In genomic region chr15:50563756-50564155, GRCh38 we compare ENCODE assay signal across 22 cellular contexts. TPM values are rescaled to one million over a fixed set of nuclear protein-coding genes. Genes with fewer than 3 reads are reported as not detected.
"Had no signal": no experiment of that assay in that cellular context is flagged by ENCODE, and none has a peak within 500 bp of the region (broad histone marks: within the 10 kb centered on the region; RNA-seq: fewer than 3 reads in every experiment).

No MANE protein-coding gene starts in this region.

- H3K27me3 Mint-ChIP-seq: effector memory CD8-positive, alpha-beta T cell; T-helper 17 cell had no signal

- H3K27ac Mint-ChIP-seq: T-helper 17 cell, WTC11 had no signal

- H3K27me3 ChIP-seq: stomach, testis, upper lobe of left lung had no signal

- H3K36me3 Mint-ChIP-seq: natural killer cell had no signal

- H3K4me1 Mint-ChIP-seq: WTC11 had no signal

- H3K4me3 ChIP-seq: stomach, testis, upper lobe of left lung had no signal

- H3K4me1 ChIP-seq: stomach, testis, upper lobe of left lung had no signal

- ATAC-seq: effector memory CD8-positive, alpha-beta T cell; SK-N-SH treated with all-trans-retinoic acid at 6 μM for 48 hours; T-helper 17 cell; WTC11 had no signal

- H3K27ac ChIP-seq: stomach, testis, upper lobe of left lung had no signal

- DNase-seq: activated gamma-delta T cell; dermis blood vessel endothelial cell; effector memory CD8-positive, alpha-beta T cell; foreskin melanocyte; head of caudate nucleus; mesendoderm; natural killer cell; nucleus accumbens; posterior cingulate gyrus; retina; SHP77 treated with DMSO at 0.1 percent for 48 hours; stimulated activated CD4-positive, alpha-beta T cell treated with anti-CD3 and anti-CD28 coated beads, Interleukin-4, amount 100 ng/mL, for 1 hour; stomach; T-helper 17 cell; testis; upper lobe of left lung had no signal

- H3K9me3 Mint-ChIP-seq: effector memory CD8-positive, alpha-beta T cell; natural killer cell; WTC11 had no signal

- H3K4me3 Mint-ChIP-seq: effector memory CD8-positive, alpha-beta T cell; natural killer cell; T-helper 17 cell; WTC11 had no signal

RNA-seq across cellular contexts. Expression of gene USP50, which starts 17.3 kb away (rescaled TPM):
- total RNA-seq: bronchial epithelial cell, dermis blood vessel endothelial cell, lower leg skin, skeletal muscle tissue, WTC11 had no signal
- polyA plus RNA-seq: adipose tissue, stomach had no signal
